1 cellular context compared by ENCODE assay signal in genomic region chr21:17455451-17455850, GRCh38.
TF ChIP-seq lines count a peak whose summit lies in the region.

No MANE protein-coding gene starts in this region.

TF ChIP-seq in GM23338, 12 proteins besides CTCF, POLR2A, EP300 and RAD21 (continued from another document):
- no peak for TF ChIP-seq ZNF462 (CRISPR knock-in tag; IDR thresholded peaks at IDR 0.05)
